ENCODE assay signal across 8 cellular contexts in the genomic region with DNA sequence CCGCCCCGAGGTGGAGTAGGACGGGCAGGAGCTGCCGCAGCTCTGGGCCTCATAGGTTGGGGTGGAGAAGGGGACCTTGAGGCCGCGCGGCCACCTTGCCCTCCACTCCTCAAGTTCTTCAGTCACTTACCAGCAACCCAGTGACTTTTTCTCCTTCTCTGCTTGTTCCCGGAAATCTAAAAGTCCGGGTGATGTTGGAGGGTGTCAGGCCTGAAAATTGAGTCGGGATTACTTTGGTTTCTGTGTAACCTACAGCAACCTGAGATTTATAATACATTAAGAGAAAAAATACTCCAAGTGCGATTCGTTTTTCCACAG. TPM values are rescaled to one million over a fixed set of nuclear protein-coding genes. Genes with fewer than 3 reads are reported as not detected.
DNase-seq lines count a peak whose midpoint lies in the region; ATAC-seq and TF ChIP-seq lines count a peak whose summit lies in the region.

No MANE protein-coding gene starts in this region.

- intact Hi-C loops in left ventricle myocardium inferior (cut with micrococcal nuclease) = no loop called here

- peaks cover 52% of the 10 kb centered on the region for H3K79me2 ChIP-seq in GM23338 (replicated peaks; ENCODE audit: insufficient read depth)

- POLR2A ChIA-PET in activated CD4-positive, alpha-beta memory T cell treated with anti-CD3 and anti-CD28 coated beads, Interleukin-2, amount 10 ng/mL, durations not matched to agents 7 days and 5 days (lab: Charles Lee) = interaction anchor here (0.8 to 3.5 kb wide), 20 partner anchors 8 to 471 kb away, joined by 3 to 55 read pairs (median 6); partner anchors contain the start of genes DSE, KPNA5, NT5DC1 and TSPYL1

- DNase-seq in GM23338 (ENCODE audit: low spot score) = no peak
- DNase-seq in activated CD4-positive, alpha-beta memory T cell treated with anti-CD3 and anti-CD28 coated beads, Interleukin-2, amount 10 ng/mL, durations not matched to agents 7 days and 5 days = no peak
- no peak for DNase-seq in left ventricle myocardium inferior
- no peak for DNase-seq in dedifferentiated amniotic fluid mesenchymal stem cell (ENCODE audit: extremely low spot score)
- DNase-seq in NCI-H1436 treated with DMSO at 0.1 percent for 48 hours (lab: John Stamatoyannopoulos, UW) = no peak

- H3K27me3 ChIP-seq in GM23338 (ENCODE audit: insufficient read depth) = no peaks in the 10 kb centered on the region
- no peaks in the 10 kb centered on the region for H3K27me3 ChIP-seq in left ventricle myocardium inferior (ENCODE audit: low read depth)
- H3K27me3 ChIP-seq in skeletal muscle satellite cell (ENCODE audit: control insufficient read depth, insufficient read depth, low read length) = no peaks in the 10 kb centered on the region

- ATAC-seq in GM23338 = no peak
- no peak for ATAC-seq in GM19455 (IDR thresholded peaks at IDR 0.05; ENCODE audit: unreplicated experiment)
- ATAC-seq in HG03460 (IDR thresholded peaks at IDR 0.05; ENCODE audit: unreplicated experiment) = no peak

- TF ChIP-seq CTCF in GM23338 (conservative IDR thresholded peaks at IDR 0.05; ENCODE audit: low read depth in 2 of 2) (no peak), left ventricle myocardium inferior (IDR thresholded peaks at IDR 0.05; ENCODE audit: borderline replicate concordance) (no peak)

- H4K20me1 ChIP-seq in GM23338 (replicated peaks; ENCODE audit: insufficient read depth) = no peaks in the 10 kb centered on the region

- H3K4me2 ChIP-seq in GM23338 = peak overlapping the region; percentile 95
- H3K4me2 ChIP-seq in skeletal muscle satellite cell (ENCODE audit: low read length) = peak overlapping the region; percentile 85

- CTCF ChIA-PET in activated CD4-positive, alpha-beta memory T cell treated with anti-CD3 and anti-CD28 coated beads, Interleukin-2, amount 10 ng/mL, durations not matched to agents 7 days and 5 days (lab: Charles Lee) = interaction anchor here (0.9 to 2.9 kb wide), 10 partner anchors 8 to 317 kb away, joined by 3 to 21 read pairs (median 8); partner anchors contain the start of genes TSPYL1, TSPYL4 and ZUP1

- H3K27me3 Mint-ChIP-seq in GM23338 (ENCODE audit: insufficient read depth, low read depth, poor library complexity) = peaks cover 4% of the 10 kb centered on the region
- peaks cover 4% of the 10 kb centered on the region for H3K27me3 Mint-ChIP-seq in activated CD4-positive, alpha-beta memory T cell treated with anti-CD3 and anti-CD28 coated beads, Interleukin-2, amount 10 ng/mL, durations not matched to agents 7 days and 5 days

- H3K36me3 ChIP-seq in GM23338 (ENCODE audit: insufficient read depth) (no peaks in the 10 kb centered on the region), left ventricle myocardium inferior (peaks cover 18% of the 10 kb centered on the region), skeletal muscle satellite cell (ENCODE audit: insufficient read depth, low read length) (peaks cover 19% of the 10 kb centered on the region)

- peaks cover 7% of the 10 kb centered on the region for H3K4me1 Mint-ChIP-seq in GM23338
- peaks cover 49% of the 10 kb centered on the region for H3K4me1 Mint-ChIP-seq in activated CD4-positive, alpha-beta memory T cell treated with anti-CD3 and anti-CD28 coated beads, Interleukin-2, amount 10 ng/mL, durations not matched to agents 7 days and 5 days

- H3K9me3 ChIP-seq in left ventricle myocardium inferior (replicated peaks) (no peaks in the 10 kb centered on the region), skeletal muscle satellite cell (replicated peaks; ENCODE audit: low read length) (no peaks in the 10 kb centered on the region)

- H2AFZ ChIP-seq in GM23338 = peak overlapping the region; percentile 96

- peak overlapping the region; percentile 92 for H3K9ac ChIP-seq in skeletal muscle satellite cell (ENCODE audit: low read depth, low read length)

- no peaks in the 10 kb centered on the region; the same call in 2 of the 3 replicates for H3K9me3 Mint-ChIP-seq in GM23338
- H3K9me3 Mint-ChIP-seq in activated CD4-positive, alpha-beta memory T cell treated with anti-CD3 and anti-CD28 coated beads, Interleukin-2, amount 10 ng/mL, durations not matched to agents 7 days and 5 days = no peaks in the 10 kb centered on the region

- peaks cover 11% of the 10 kb centered on the region for H3F3A ChIP-seq in GM23338 (replicated peaks; ENCODE audit: low read depth)

- H3K4me3 ChIP-seq in GM23338 = peak overlapping the region; percentile 95
- H3K4me3 ChIP-seq in left ventricle myocardium inferior = peak overlapping the region; percentile 93
- H3K4me3 ChIP-seq in skeletal muscle satellite cell (ENCODE audit: low read length) = peak overlapping the region; percentile 89

- H3K4me1 ChIP-seq in GM23338 (ENCODE audit: insufficient read depth) (peaks cover 11% of the 10 kb centered on the region; the same call in 1 of the 2 replicates), left ventricle myocardium inferior (peaks cover 62% of the 10 kb centered on the region), skeletal muscle satellite cell (ENCODE audit: control insufficient read depth, insufficient read depth, low read length) (peaks cover 20% of the 10 kb centered on the region)

- no peaks in the 10 kb centered on the region for H3K9me2 ChIP-seq in GM23338 (ENCODE audit: insufficient read depth)

- H3K27ac ChIP-seq in GM23338 (ENCODE audit: low read depth) (peak overlapping the region; percentile 88), left ventricle myocardium inferior (replicated peaks) (peak overlapping the region; percentile 95)

- peak overlapping the region; percentile 100 for H3K4me3 Mint-ChIP-seq in GM23338
- H3K4me3 Mint-ChIP-seq in activated CD4-positive, alpha-beta memory T cell treated with anti-CD3 and anti-CD28 coated beads, Interleukin-2, amount 10 ng/mL, durations not matched to agents 7 days and 5 days = peak overlapping the region; percentile 92

- peak overlapping the region; percentile 97 for H3K27ac Mint-ChIP-seq in GM23338
- H3K27ac Mint-ChIP-seq in activated CD4-positive, alpha-beta memory T cell treated with anti-CD3 and anti-CD28 coated beads, Interleukin-2, amount 10 ng/mL, durations not matched to agents 7 days and 5 days = peak overlapping the region; percentile 88

- H3K36me3 Mint-ChIP-seq in GM23338 (ENCODE audit: low read depth) = no peaks in the 10 kb centered on the region
- H3K36me3 Mint-ChIP-seq in activated CD4-positive, alpha-beta memory T cell treated with anti-CD3 and anti-CD28 coated beads, Interleukin-2, amount 10 ng/mL, durations not matched to agents 7 days and 5 days (ENCODE audit: low read depth) = peaks cover 15% of the 10 kb centered on the region

TF ChIP-seq in GM23338, 12 proteins besides CTCF, POLR2A, EP300 and RAD21 (continues in another document):
- TF ChIP-seq JUNB (IDR thresholded peaks at IDR 0.05; ENCODE audit: unreplicated experiment) (no peak), STAT1 (IDR thresholded peaks at IDR 0.05; ENCODE audit: unreplicated experiment) (no peak), NANOG (IDR thresholded peaks at IDR 0.05; ENCODE audit: borderline replicate concordance) (no peak), REST (IDR thresholded peaks at IDR 0.05; ENCODE audit: unreplicated experiment) (no peak)

RNA-seq across cellular contexts. Expression of gene RWDD1, which starts 0.3 kb away (rescaled TPM):
- 20.2 and 24.0 TPM in 2 replicates for total RNA-seq in GM23338 (2014; rRNA removed; shearing (Covaris generic))
- polyA plus RNA-seq in GM23338 (2016; fragmentation: Nextera tagmentation; extraction: Ambion mirVana) = 171 TPM in 2 replicates
- total RNA-seq in activated CD4-positive, alpha-beta memory T cell treated with anti-CD3 and anti-CD28 coated beads, Interleukin-2, amount 10 ng/mL, durations not matched to agents 7 days and 5 days = 10 to 100 TPM; 37.8 to 39.5 TPM
- 73.3 TPM for total RNA-seq in left ventricle myocardium inferior
- 31.9 and 40.6 TPM in 2 replicates for total RNA-seq in skeletal muscle satellite cell (2012; rRNA removed)

RNA-seq across cellular contexts. Expression of gene CALHM4, which starts 18.1 kb away (rescaled TPM):
- not detected in 2 replicates for total RNA-seq in GM23338 (2014; rRNA removed; shearing (Covaris generic))
- not detected in 2 replicates for polyA plus RNA-seq in GM23338 (2016; fragmentation: Nextera tagmentation; extraction: Ambion mirVana)
- total RNA-seq in activated CD4-positive, alpha-beta memory T cell treated with anti-CD3 and anti-CD28 coated beads, Interleukin-2, amount 10 ng/mL, durations not matched to agents 7 days and 5 days = not detected
- total RNA-seq in left ventricle myocardium inferior = not detected
- not detected in 2 replicates for total RNA-seq in skeletal muscle satellite cell (2012; rRNA removed)

RNA-seq across cellular contexts. Expression of gene TRAPPC3L, which starts 26.2 kb away (rescaled TPM):
- not detected in 2 replicates for total RNA-seq in GM23338 (2014; rRNA removed; shearing (Covaris generic))
- polyA plus RNA-seq in GM23338 (2016; fragmentation: Nextera tagmentation; extraction: Ambion mirVana) = not detected in 2 replicates
- not detected for total RNA-seq in activated CD4-positive, alpha-beta memory T cell treated with anti-CD3 and anti-CD28 coated beads, Interleukin-2, amount 10 ng/mL, durations not matched to agents 7 days and 5 days
- not detected for total RNA-seq in left ventricle myocardium inferior
- total RNA-seq in skeletal muscle satellite cell (2012; rRNA removed) = not detected in 2 replicates

RNA-seq across cellular contexts. Expression of gene RSPH4A, which starts 44.6 kb away (rescaled TPM):
- 0.08 and 0.52 TPM in 2 replicates for total RNA-seq in GM23338 (2014; rRNA removed; shearing (Covaris generic))
- polyA plus RNA-seq in GM23338 (2016; fragmentation: Nextera tagmentation; extraction: Ambion mirVana) = 0.54 and 1.0 TPM in 2 replicates
- total RNA-seq in activated CD4-positive, alpha-beta memory T cell treated with anti-CD3 and anti-CD28 coated beads, Interleukin-2, amount 10 ng/mL, durations not matched to agents 7 days and 5 days = under 1 TPM; 0.10 to 0.15 TPM
- not detected for total RNA-seq in left ventricle myocardium inferior
- not detected in 2 replicates for total RNA-seq in skeletal muscle satellite cell (2012; rRNA removed)
